ENCODE assay signal across 1 cellular context in the genomic region with DNA sequence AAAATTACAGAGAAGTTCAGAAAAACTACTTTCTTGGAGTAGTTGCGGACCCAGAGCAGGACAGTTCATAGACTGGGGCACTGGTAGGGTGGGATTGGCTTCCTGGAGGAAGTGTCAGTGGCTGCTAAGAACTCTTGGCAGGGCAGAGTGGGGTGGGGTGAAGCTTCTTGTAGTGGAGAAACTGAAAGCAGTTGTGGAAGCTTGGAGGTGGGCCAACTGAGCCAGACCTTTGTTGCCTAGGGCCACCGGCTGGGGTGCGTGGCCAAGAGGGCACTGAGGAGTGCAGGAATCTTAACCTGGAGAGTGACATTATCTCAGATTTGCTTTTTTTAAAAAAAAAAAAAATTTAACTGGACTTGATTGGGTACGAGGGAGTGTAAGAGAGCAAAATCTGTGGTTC.
TF ChIP-seq lines count a peak whose summit lies in the region.

No MANE protein-coding gene starts in this region.

TF ChIP-seq in SK-N-SH treated with all-trans-retinoic acid at 6 μM for 48 hours, 23 proteins besides CTCF, POLR2A, EP300 and RAD21 (continued from another document):
- TF ChIP-seq, protein P1, sequence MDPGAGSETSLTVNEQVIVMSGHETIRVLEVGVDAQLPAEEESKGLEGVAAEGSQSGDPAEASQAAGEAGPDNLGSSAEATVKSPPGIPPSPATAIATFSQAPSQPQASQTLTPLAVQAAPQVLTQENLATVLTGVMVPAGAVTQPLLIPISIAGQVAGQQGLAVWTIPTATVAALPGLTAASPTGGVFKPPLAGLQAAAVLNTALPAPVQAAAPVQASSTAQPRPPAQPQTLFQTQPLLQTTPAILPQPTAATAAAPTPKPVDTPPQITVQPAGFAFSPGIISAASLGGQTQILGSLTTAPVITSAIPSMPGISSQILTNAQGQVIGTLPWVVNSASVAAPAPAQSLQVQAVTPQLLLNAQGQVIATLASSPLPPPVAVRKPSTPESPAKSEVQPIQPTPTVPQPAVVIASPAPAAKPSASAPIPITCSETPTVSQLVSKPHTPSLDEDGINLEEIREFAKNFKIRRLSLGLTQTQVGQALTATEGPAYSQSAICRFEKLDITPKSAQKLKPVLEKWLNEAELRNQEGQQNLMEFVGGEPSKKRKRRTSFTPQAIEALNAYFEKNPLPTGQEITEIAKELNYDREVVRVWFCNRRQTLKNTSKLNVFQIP (CRISPR knock-in tag; IDR thresholded peaks at IDR 0.05; ENCODE audit: borderline replicate concordance, low read depth), result no peak
- TF ChIP-seq SNAI2 (CRISPR knock-in tag; IDR thresholded peaks at IDR 0.05), result no peak
- no peak for TF ChIP-seq CSDC2 (CRISPR knock-in tag; IDR thresholded peaks at IDR 0.05)
- TF ChIP-seq ZC3H10 (CRISPR knock-in tag; IDR thresholded peaks at IDR 0.05), result no peak
- no peak for TF ChIP-seq ZNF70 (CRISPR knock-in tag; IDR thresholded peaks at IDR 0.05)
- TF ChIP-seq ESRRG (CRISPR knock-in tag; IDR thresholded peaks at IDR 0.05), result no peak
- TF ChIP-seq PATZ1 (CRISPR knock-in tag; IDR thresholded peaks at IDR 0.05; ENCODE audit: borderline replicate concordance), result no peak
- TF ChIP-seq ZNF565 (CRISPR knock-in tag; conservative IDR thresholded peaks at IDR 0.05; ENCODE audit: low read depth), result no peak
- no peak for TF ChIP-seq GLIS3 (CRISPR knock-in tag; IDR thresholded peaks at IDR 0.05)
- TF ChIP-seq CREB5 (CRISPR knock-in tag; IDR thresholded peaks at IDR 0.05; ENCODE audit: low read depth), result no peak
- TF ChIP-seq ZFP30 (CRISPR knock-in tag; IDR thresholded peaks at IDR 0.05), result no peak
- no peak for TF ChIP-seq TSHZ2 (CRISPR knock-in tag; IDR thresholded peaks at IDR 0.05)
- TF ChIP-seq TCF4 (CRISPR knock-in tag; IDR thresholded peaks at IDR 0.05; ENCODE audit: borderline replicate concordance), result no peak
- TF ChIP-seq BACH2 (CRISPR knock-in tag; IDR thresholded peaks at IDR 0.05; ENCODE audit: borderline replicate concordance), result no peak
